In the genomic region with DNA sequence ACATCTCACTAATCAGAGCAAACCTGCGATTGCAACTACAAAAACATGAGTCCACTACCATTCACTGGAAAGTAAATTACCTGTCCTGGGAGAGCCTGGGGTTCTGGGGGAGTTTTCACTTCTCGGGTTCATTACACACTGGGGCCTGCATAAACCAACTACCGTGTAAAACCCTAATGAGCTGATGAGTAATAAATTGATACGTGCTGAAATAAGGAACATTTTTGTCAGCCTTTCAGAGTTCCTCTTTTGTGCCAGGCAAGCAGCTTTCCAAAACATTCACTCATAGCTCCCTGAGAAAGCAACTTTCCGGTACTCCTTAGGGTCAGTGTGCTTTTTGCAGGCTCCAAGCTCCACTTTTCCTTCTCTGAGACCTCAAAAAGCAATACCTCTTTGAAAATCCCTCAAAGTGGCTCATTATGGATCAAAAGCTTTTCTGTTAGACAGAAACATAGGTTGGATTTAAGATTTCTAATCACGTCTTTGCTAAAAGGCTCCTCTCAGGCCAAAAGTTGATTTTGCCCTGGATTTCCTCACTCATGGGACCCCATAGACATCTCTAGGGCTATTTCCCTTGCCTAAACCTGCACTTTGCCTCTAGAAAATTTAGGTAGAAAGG, we compare ENCODE assay signal across 9 cellular contexts.
DNase-seq lines count a peak whose midpoint lies in the region; ATAC-seq and TF ChIP-seq lines count a peak whose summit lies in the region.
"Had no signal": no experiment of that assay in that cellular context is flagged by ENCODE, and none has a peak within 500 bp of the region (broad histone marks: within the 10 kb centered on the region; RNA-seq: fewer than 3 reads in every experiment).

No MANE protein-coding gene starts in this region.

- WGBS in mesendoderm (ENCODE audit: extremely low coverage, insufficient coverage, low lambda C conversion rate), result no CpG with 5 or more reads among the region's 6 CpGs

- H4K5ac ChIP-seq in mesendoderm (ENCODE audit: low read length), result no peak overlapping the region

- H2BK5ac ChIP-seq in mesendoderm (ENCODE audit: low read length), result no peak overlapping the region

- no peak overlapping the region for H4K8ac ChIP-seq in mesendoderm (ENCODE audit: low read depth, low read length)

- H3K56ac ChIP-seq in mesendoderm (ENCODE audit: low read length), result no peak overlapping the region

- POLR2A ChIA-PET in CD8-positive, alpha-beta T cell (lab: Charles Lee), result interaction anchor here (0.6 kb wide), 1 partner anchor 46 kb away, joined by 3 read pairs; no protein-coding TSS in a partner anchor

- no peak overlapping the region for H2AK5ac ChIP-seq in mesendoderm (ENCODE audit: low read length)

- no peak overlapping the region for H2BK15ac ChIP-seq in mesendoderm (replicated peaks; ENCODE audit: low read depth)

- H3K79me1 ChIP-seq in mesendoderm (ENCODE audit: low read length), result no peaks in the 10 kb centered on the region

- peaks cover 44% of the 10 kb centered on the region for H3K4me1 Mint-ChIP-seq in CD8-positive, alpha-beta T cell (ENCODE audit: low read depth)
- H3K4me1 Mint-ChIP-seq in activated naive CD8-positive, alpha-beta T cell treated with anti-CD3 and anti-CD28 coated beads, Interleukin-2, amount 50 U/mL, for 24 hours, result peaks cover 43% of the 10 kb centered on the region

- intact Hi-C loops in CD8-positive, alpha-beta T cell (cut with DNase I, micrococcal nuclease), result no loop called here

- no peak overlapping the region for H2BK120ac ChIP-seq in mesendoderm (ENCODE audit: low read depth, low read length)

- H3K27me3 Mint-ChIP-seq in CD8-positive, alpha-beta T cell (ENCODE audit: low read depth), result no peaks in the 10 kb centered on the region
- H3K27me3 Mint-ChIP-seq in activated naive CD8-positive, alpha-beta T cell treated with anti-CD3 and anti-CD28 coated beads, Interleukin-2, amount 50 U/mL, for 24 hours, result no peaks in the 10 kb centered on the region

- DNase-seq in CD8-positive, alpha-beta T cell, result no peak
- DNase-seq in activated naive CD8-positive, alpha-beta T cell treated with anti-CD3 and anti-CD28 coated beads, Interleukin-2, amount 50 U/mL, for 24 hours, result no peak
- DNase-seq in pons (ENCODE audit: low spot score), result peak; percentile 43
- DNase-seq in mesendoderm, result no peak
- DNase-seq in NCI-H748 treated with DMSO at 0.1 percent for 48 hours (lab: John Stamatoyannopoulos, UW), result no peak
- no peak for DNase-seq in NCI-H1694 treated with DMSO at 0.1 percent for 48 hours (lab: John Stamatoyannopoulos, UW)

- H3K18ac ChIP-seq in mesendoderm (ENCODE audit: low read length), result no peak overlapping the region

- no peaks in the 10 kb centered on the region for H3K27me3 ChIP-seq in CD8-positive, alpha-beta T cell (ENCODE audit: insufficient read depth, low read length)
- H3K27me3 ChIP-seq in mesendoderm (ENCODE audit: insufficient read depth, low read length, poor library complexity), result no peaks in the 10 kb centered on the region
- H3K27me3 ChIP-seq: cardiac muscle cell had no signal

- no peak overlapping the region for H3K4me3 Mint-ChIP-seq in CD8-positive, alpha-beta T cell
- H3K4me3 Mint-ChIP-seq in activated naive CD8-positive, alpha-beta T cell treated with anti-CD3 and anti-CD28 coated beads, Interleukin-2, amount 50 U/mL, for 24 hours, result peak overlapping the region; percentile 6

- H3K9me3 Mint-ChIP-seq in CD8-positive, alpha-beta T cell, result no peaks in the 10 kb centered on the region
- no peaks in the 10 kb centered on the region for H3K9me3 Mint-ChIP-seq in activated naive CD8-positive, alpha-beta T cell treated with anti-CD3 and anti-CD28 coated beads, Interleukin-2, amount 50 U/mL, for 24 hours

- H3K4me3 ChIP-seq in CD8-positive, alpha-beta T cell (ENCODE audit: low read depth, low read length), result no peak overlapping the region
- no peak overlapping the region for H3K4me3 ChIP-seq in mesendoderm (ENCODE audit: low read length)
- H3K4me3 ChIP-seq: cardiac muscle cell had no signal

- H3K23ac ChIP-seq in mesendoderm (ENCODE audit: low read length), result no peak overlapping the region

- ATAC-seq in CD8-positive, alpha-beta T cell, result no peak
- ATAC-seq in GM19351 (IDR thresholded peaks at IDR 0.05; ENCODE audit: unreplicated experiment) (peak; percentile 83), HG03342 (IDR thresholded peaks at IDR 0.05; ENCODE audit: unreplicated experiment) (peak; percentile 78)
- peak; percentile 89 for ATAC-seq in activated naive CD8-positive, alpha-beta T cell treated with anti-CD3 and anti-CD28 coated beads, Interleukin-2, amount 50 U/mL, for 24 hours

- H3K27ac ChIP-seq in CD8-positive, alpha-beta T cell (ENCODE audit: low read depth, low read length), result no peak overlapping the region
- no peak overlapping the region for H3K27ac ChIP-seq in mesendoderm (ENCODE audit: low read depth, low read length)
- H3K27ac ChIP-seq: cardiac muscle cell had no signal

- no peak overlapping the region for H3K4me2 ChIP-seq in mesendoderm (ENCODE audit: low read length)

- no peak for TF ChIP-seq CTCF in CD8-positive, alpha-beta T cell (IDR thresholded peaks at IDR 0.05)

- H3K79me2 ChIP-seq in mesendoderm (ENCODE audit: control insufficient read depth, insufficient read depth, low read length), result no peaks in the 10 kb centered on the region

- H3K4ac ChIP-seq in mesendoderm (ENCODE audit: low read depth, low read length), result no peak overlapping the region

- H3K27ac Mint-ChIP-seq in CD8-positive, alpha-beta T cell, result peak overlapping the region; percentile 37
- H3K27ac Mint-ChIP-seq in activated naive CD8-positive, alpha-beta T cell treated with anti-CD3 and anti-CD28 coated beads, Interleukin-2, amount 50 U/mL, for 24 hours, result peak overlapping the region; percentile 84

- peaks cover 15% of the 10 kb centered on the region for H3K36me3 Mint-ChIP-seq in CD8-positive, alpha-beta T cell
- H3K36me3 Mint-ChIP-seq in activated naive CD8-positive, alpha-beta T cell treated with anti-CD3 and anti-CD28 coated beads, Interleukin-2, amount 50 U/mL, for 24 hours (ENCODE audit: low read depth), result peaks cover 35% of the 10 kb centered on the region

- no peaks in the 10 kb centered on the region for H3K9me3 ChIP-seq in CD8-positive, alpha-beta T cell (ENCODE audit: low read length)

- no peaks in the 10 kb centered on the region for H3K4me1 ChIP-seq in CD8-positive, alpha-beta T cell (ENCODE audit: insufficient read depth, low read length)
- H3K4me1 ChIP-seq in mesendoderm (ENCODE audit: control insufficient read depth, low read depth, low read length), result peaks cover 2% of the 10 kb centered on the region

- no peak overlapping the region for H3K9ac ChIP-seq in mesendoderm (ENCODE audit: low read length)

- H3K36me3 ChIP-seq in CD8-positive, alpha-beta T cell (ENCODE audit: insufficient read depth, low read length), result no peaks in the 10 kb centered on the region
- no peaks in the 10 kb centered on the region for H3K36me3 ChIP-seq in mesendoderm (ENCODE audit: control insufficient read depth, insufficient read depth, low read length)
- H3K36me3 ChIP-seq: cardiac muscle cell had no signal

- CTCF ChIA-PET in CD8-positive, alpha-beta T cell (lab: Charles Lee), result no interaction called here
